Comparison of ENCODE assay signal across 9 cellular contexts in the genomic region with DNA sequence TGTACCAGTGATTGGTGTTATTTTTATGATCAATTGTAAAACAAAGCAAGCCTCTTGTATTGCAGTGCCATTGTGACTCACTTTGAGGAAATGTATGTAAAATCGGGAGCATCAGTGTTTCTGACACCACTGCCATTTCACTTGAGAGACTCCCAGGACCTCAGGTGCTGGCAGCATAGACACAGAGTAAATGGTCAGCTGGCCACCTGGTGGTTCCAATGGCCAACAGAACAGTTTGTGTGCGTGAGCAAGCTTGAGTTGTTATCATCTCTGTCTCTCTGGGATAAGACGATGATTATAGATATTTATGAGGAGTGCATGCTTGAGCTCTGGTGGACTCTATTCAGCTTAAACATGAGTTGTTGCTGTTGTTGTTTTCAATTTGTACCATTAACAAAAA.
"Had no signal": no experiment of that assay in that cellular context is flagged by ENCODE, and none has a peak within 500 bp of the region (broad histone marks: within the 10 kb centered on the region; RNA-seq: fewer than 3 reads in every experiment).

No MANE protein-coding gene starts in this region.

- H3K4me2 ChIP-seq: KMS-11 had no signal

- H3K27ac ChIP-seq: GM23248, KMS-11 had no signal

- FAIRE-seq: H1, H54 had no signal

- H3K9ac ChIP-seq: GM23248, KMS-11 had no signal

- H3K4me3 ChIP-seq: GM23248 had no signal

- H3K4me3 Mint-ChIP-seq: H9, IgD-negative memory B cell had no signal

- H3K27me3 Mint-ChIP-seq: IgD-negative memory B cell had no signal

- ATAC-seq: HepG2 had no signal

- H2AFZ ChIP-seq: GM23248 had no signal

- DNase-seq: GM23248, H9, HCEC 1CT, KBM-7 had no signal

- H3K27ac Mint-ChIP-seq: H9, IgD-negative memory B cell had no signal

- H3K4me1 Mint-ChIP-seq: IgD-negative memory B cell had no signal

- H3K36me3 Mint-ChIP-seq: IgD-negative memory B cell had no signal
